ENCODE assay signal across 11 cellular contexts in genomic region chr2:143525006-143525405, GRCh38.
DNase-seq lines count a peak whose midpoint lies in the region; ATAC-seq, FAIRE-seq and TF ChIP-seq lines count a peak whose summit lies in the region.
"Had no signal": no experiment of that assay in that cellular context is flagged by ENCODE, and none has a peak within 500 bp of the region (broad histone marks: within the 10 kb centered on the region; RNA-seq: fewer than 3 reads in every experiment).

No MANE protein-coding gene starts in this region.

- TF ChIP-seq EP300 in tibial nerve (IDR thresholded peaks at IDR 0.05) (no peak), ovary (IDR thresholded peaks at IDR 0.05) (no peak)

- H3K27ac ChIP-seq in astrocyte (ENCODE audit: low read depth, low read length): no peak overlapping the region
- H3K27ac ChIP-seq in tibial nerve: peak overlapping the region; percentile 46 to 79 (median 71)
- H3K27ac ChIP-seq in prostate gland: no peak overlapping the region
- peak overlapping the region in 1 of 2 donors; percentile 39 for H3K27ac ChIP-seq in ovary

- no peaks in the 10 kb centered on the region for H3K79me2 ChIP-seq in astrocyte (ENCODE audit: insufficient read depth, low read length)

- no peak for ATAC-seq in HG03159 (IDR thresholded peaks at IDR 0.05; ENCODE audit: unreplicated experiment)

- H3K9me3 ChIP-seq in astrocyte (ENCODE audit: insufficient read depth, low read depth, low read length): no peaks in the 10 kb centered on the region
- no peaks in the 10 kb centered on the region for H3K9me3 ChIP-seq in tibial nerve
- no peaks in the 10 kb centered on the region for H3K9me3 ChIP-seq in prostate gland
- no peaks in the 10 kb centered on the region for H3K9me3 ChIP-seq in ovary

- no peak overlapping the region for H3K4me3 Mint-ChIP-seq in activated CD4-positive, alpha-beta memory T cell treated with anti-CD3 and anti-CD28 coated beads, Interleukin-2, amount 10 ng/mL, durations not matched to agents 7 days and 5 days
- no peak overlapping the region for H3K4me3 Mint-ChIP-seq in activated CD4-positive, alpha-beta memory T cell treated with anti-CD3 and anti-CD28 coated beads for 36 hours
- no peak overlapping the region for H3K4me3 Mint-ChIP-seq in astrocyte (ENCODE audit: unreplicated experiment)

- FAIRE-seq in astrocyte (lab: Jason Lieb, UNC): no peak
- FAIRE-seq: A204.1, frontal cortex had no signal

- TF ChIP-seq POLR2A in tibial nerve (IDR thresholded peaks at IDR 0.05): no peak
- TF ChIP-seq POLR2A in prostate gland (IDR thresholded peaks at IDR 0.05): no peak
- TF ChIP-seq POLR2A in ovary (IDR thresholded peaks at IDR 0.05): no peak

- no peak for TF ChIP-seq CTCF in astrocyte (IDR thresholded peaks at IDR 0.05; ENCODE audit: insufficient read depth, low read depth, low read length)
- TF ChIP-seq CTCF in tibial nerve (IDR thresholded peaks at IDR 0.05): no peak
- TF ChIP-seq CTCF in prostate gland (IDR thresholded peaks at IDR 0.05): no peak
- no peak for TF ChIP-seq CTCF in ovary (IDR thresholded peaks at IDR 0.05)

- no peaks in the 10 kb centered on the region for H3K36me3 ChIP-seq in astrocyte (ENCODE audit: insufficient read depth, low read length)
- no peaks in the 10 kb centered on the region for H3K36me3 ChIP-seq in tibial nerve
- no peaks in the 10 kb centered on the region for H3K36me3 ChIP-seq in prostate gland
- H3K36me3 ChIP-seq in ovary: no peaks in the 10 kb centered on the region

- no peak overlapping the region for H3K4me2 ChIP-seq in astrocyte (ENCODE audit: low read length)

- peaks cover 11% of the 10 kb centered on the region for H3K4me1 ChIP-seq in astrocyte (ENCODE audit: insufficient read depth, low read length)
- H3K4me1 ChIP-seq in tibial nerve: peaks cover 0 to 57% (median 15%) of the 10 kb centered on the region in 4 donors
- no peaks in the 10 kb centered on the region for H3K4me1 ChIP-seq in prostate gland (replicated peaks)
- H3K4me1 ChIP-seq in ovary (ENCODE audit: insufficient read depth): peaks cover 7% of the 10 kb centered on the region

- intact Hi-C loops in activated CD4-positive, alpha-beta memory T cell treated with anti-CD3 and anti-CD28 coated beads for 36 hours (cut with micrococcal nuclease): no loop called here
- intact Hi-C loops in prostate gland (cut with DNase I): no loop called here
- intact Hi-C loops in ovary (cut with DNase I): no loop called here

- H3K36me3 Mint-ChIP-seq in activated CD4-positive, alpha-beta memory T cell treated with anti-CD3 and anti-CD28 coated beads, Interleukin-2, amount 10 ng/mL, durations not matched to agents 7 days and 5 days (ENCODE audit: low read depth): peaks cover 57% of the 10 kb centered on the region
- peaks cover 29% of the 10 kb centered on the region for H3K36me3 Mint-ChIP-seq in activated CD4-positive, alpha-beta memory T cell treated with anti-CD3 and anti-CD28 coated beads for 36 hours
- H3K36me3 Mint-ChIP-seq in astrocyte (ENCODE audit: low read depth, unreplicated experiment): no peaks in the 10 kb centered on the region

- no peaks in the 10 kb centered on the region for H4K20me1 ChIP-seq in astrocyte (ENCODE audit: insufficient read depth, low read length)

- H3K27me3 ChIP-seq in astrocyte (ENCODE audit: insufficient read depth, low read length) (no peaks in the 10 kb centered on the region), tibial nerve (no peaks in the 10 kb centered on the region), prostate gland (replicated peaks; ENCODE audit: insufficient read depth) (no peaks in the 10 kb centered on the region), ovary (no peaks in the 10 kb centered on the region)

- H2AFZ ChIP-seq in astrocyte (ENCODE audit: low read depth, low read length): no peak overlapping the region

- H3K9ac ChIP-seq in astrocyte (ENCODE audit: low read length): no peak overlapping the region

- 24 to 26% methylated on average over 3 of the region's 3 CpGs for WGBS in tibial nerve, 2 donors
- WGBS in prostate gland: 38% methylated on average over 3 of the region's 3 CpGs
- 4 to 8% (median 6%) methylated on average over 3 of the region's 3 CpGs for WGBS in ovary, 3 donors

- peak overlapping the region; percentile 11 for H3K27ac Mint-ChIP-seq in activated CD4-positive, alpha-beta memory T cell treated with anti-CD3 and anti-CD28 coated beads, Interleukin-2, amount 10 ng/mL, durations not matched to agents 7 days and 5 days
- H3K27ac Mint-ChIP-seq in activated CD4-positive, alpha-beta memory T cell treated with anti-CD3 and anti-CD28 coated beads for 36 hours: no peak overlapping the region
- H3K27ac Mint-ChIP-seq in astrocyte (ENCODE audit: unreplicated experiment): no peak overlapping the region

- H3K4me3 ChIP-seq in astrocyte (ENCODE audit: insufficient read depth, low read depth, low read length) (no peak overlapping the region), tibial nerve (no peak overlapping the region), prostate gland (no peak overlapping the region), ovary (no peak overlapping the region)

- no peaks in the 10 kb centered on the region for H3K27me3 Mint-ChIP-seq in activated CD4-positive, alpha-beta memory T cell treated with anti-CD3 and anti-CD28 coated beads, Interleukin-2, amount 10 ng/mL, durations not matched to agents 7 days and 5 days
- no peaks in the 10 kb centered on the region for H3K27me3 Mint-ChIP-seq in activated CD4-positive, alpha-beta memory T cell treated with anti-CD3 and anti-CD28 coated beads for 36 hours
- no peaks in the 10 kb centered on the region for H3K27me3 Mint-ChIP-seq in astrocyte (ENCODE audit: low read depth, unreplicated experiment)

- DNase-seq in activated CD4-positive, alpha-beta memory T cell treated with anti-CD3 and anti-CD28 coated beads, Interleukin-2, amount 10 ng/mL, durations not matched to agents 7 days and 5 days: no peak
- no peak for DNase-seq in activated CD4-positive, alpha-beta memory T cell treated with anti-CD3 and anti-CD28 coated beads for 36 hours
- DNase-seq in astrocyte (ENCODE audit: low read depth): peak; percentile 23
- peak; percentile 25 for DNase-seq in left kidney (ENCODE audit: low read depth, low spot score)
- no peak for DNase-seq in tibial nerve (ENCODE audit: low spot score in 2 of 2)
- DNase-seq in prostate gland (ENCODE audit: low spot score): no peak
- no peak for DNase-seq in ovary
- DNase-seq: caudate nucleus had no signal

- CTCF ChIA-PET in activated CD4-positive, alpha-beta memory T cell treated with anti-CD3 and anti-CD28 coated beads, Interleukin-2, amount 10 ng/mL, durations not matched to agents 7 days and 5 days (lab: Charles Lee): no interaction called here
- CTCF ChIA-PET in activated CD4-positive, alpha-beta memory T cell treated with anti-CD3 and anti-CD28 coated beads for 36 hours (lab: Charles Lee): no interaction called here

- POLR2A ChIA-PET in activated CD4-positive, alpha-beta memory T cell treated with anti-CD3 and anti-CD28 coated beads, Interleukin-2, amount 10 ng/mL, durations not matched to agents 7 days and 5 days (lab: Charles Lee): no interaction called here
- POLR2A ChIA-PET in activated CD4-positive, alpha-beta memory T cell treated with anti-CD3 and anti-CD28 coated beads for 36 hours (lab: Charles Lee): no interaction called here

- no peaks in the 10 kb centered on the region for H3K9me3 Mint-ChIP-seq in activated CD4-positive, alpha-beta memory T cell treated with anti-CD3 and anti-CD28 coated beads, Interleukin-2, amount 10 ng/mL, durations not matched to agents 7 days and 5 days
- no peaks in the 10 kb centered on the region for H3K9me3 Mint-ChIP-seq in activated CD4-positive, alpha-beta memory T cell treated with anti-CD3 and anti-CD28 coated beads for 36 hours
- no peaks in the 10 kb centered on the region for H3K9me3 Mint-ChIP-seq in astrocyte (ENCODE audit: unreplicated experiment)

- H3K4me1 Mint-ChIP-seq in activated CD4-positive, alpha-beta memory T cell treated with anti-CD3 and anti-CD28 coated beads, Interleukin-2, amount 10 ng/mL, durations not matched to agents 7 days and 5 days: peaks cover 25% of the 10 kb centered on the region
- peaks cover 65% of the 10 kb centered on the region for H3K4me1 Mint-ChIP-seq in activated CD4-positive, alpha-beta memory T cell treated with anti-CD3 and anti-CD28 coated beads for 36 hours (ENCODE audit: low read depth)
- peaks cover 16% of the 10 kb centered on the region for H3K4me1 Mint-ChIP-seq in astrocyte (ENCODE audit: low read depth, unreplicated experiment)

Comparison
In these comparisons a context has a peak if more than half of its experiments do, and no peak if none do; other contexts are left out.
1. DNase-seq: peak in astrocyte (single experiment) and left kidney (single experiment); none in activated CD4-positive, alpha-beta memory T cell treated with anti-CD3 and anti-CD28 coated beads, Interleukin-2, amount 10 ng/mL, durations not matched to agents 7 days and 5 days (single experiment), activated CD4-positive, alpha-beta memory T cell treated with anti-CD3 and anti-CD28 coated beads for 36 hours (single experiment), tibial nerve (0 of 2), prostate gland (single experiment) and ovary (0 of 5).
2. H3K27ac ChIP-seq: peak in tibial nerve (4 of 4); none in astrocyte (single experiment) and prostate gland (0 of 2).